ENCODE assay signal across 16 cellular contexts in the genomic region with DNA sequence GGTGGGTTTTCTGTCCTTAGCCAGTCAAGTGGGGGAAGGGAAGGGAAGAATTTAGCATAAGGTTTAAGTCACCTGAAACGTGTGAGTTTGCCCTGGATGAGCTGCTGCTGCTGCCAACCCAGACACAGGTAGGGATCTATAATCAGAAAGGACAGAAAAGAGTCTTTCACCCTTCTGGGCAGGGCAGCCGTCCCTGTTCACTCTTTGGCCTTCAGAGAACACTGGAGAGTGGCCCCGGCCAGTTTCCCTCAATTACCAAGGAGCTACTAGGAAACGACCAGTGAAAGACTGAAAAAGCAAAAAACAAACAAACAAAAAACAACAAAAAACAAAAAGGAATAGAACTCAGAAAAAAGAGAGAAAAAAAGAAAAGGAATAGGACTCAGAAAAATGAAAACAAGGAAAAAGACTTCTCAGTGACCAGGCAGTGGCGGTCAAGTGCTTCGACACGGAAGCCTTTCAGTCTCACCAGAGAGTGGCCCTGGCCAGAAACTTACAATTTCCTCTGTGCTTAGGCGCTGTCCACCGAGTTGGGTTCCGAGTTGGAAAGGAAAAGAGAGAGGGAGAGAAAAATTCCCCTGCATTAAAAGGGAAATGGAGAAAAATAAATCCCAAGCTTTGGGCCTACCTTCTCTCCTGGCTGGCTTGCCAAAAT. TPM values are rescaled to one million over a fixed set of nuclear protein-coding genes. Genes with fewer than 3 reads are reported as not detected.
DNase-seq lines count a peak whose midpoint lies in the region; TF ChIP-seq lines count a peak whose summit lies in the region.
"Had no signal": no experiment of that assay in that cellular context is flagged by ENCODE, and none has a peak within 500 bp of the region (broad histone marks: within the 10 kb centered on the region; RNA-seq: fewer than 3 reads in every experiment).

No MANE protein-coding gene starts in this region.

- H3K36me3 ChIP-seq in OCI-LY7 (ENCODE audit: insufficient read depth, low read length) = peaks cover 4% of the 10 kb centered on the region; the same call in 1 of the 2 replicates
- no peaks in the 10 kb centered on the region for H3K36me3 ChIP-seq in parathyroid adenoma (ENCODE audit: control insufficient read depth, insufficient read depth, low read length)
- H3K36me3 ChIP-seq: suprapubic skin had no signal

- no peak overlapping the region for H3K9ac ChIP-seq in parathyroid adenoma

- H3K36me3 Mint-ChIP-seq in T-helper 1 cell treated with Interleukin-12 subunit alpha and Interleukin-12 subunit beta and Interleukin-4 antibody, amounts not matched to agents 30 μg/mL and 1 μg/mL, for 36 hours (ENCODE audit: low read depth) = peaks cover 2% of the 10 kb centered on the region
- H3K36me3 Mint-ChIP-seq in brain = no peaks in the 10 kb centered on the region

- H3K79me2 ChIP-seq in OCI-LY7 (ENCODE audit: insufficient read depth, low read depth, low read length) (peaks cover 25% of the 10 kb centered on the region), parathyroid adenoma (peaks cover 17% of the 10 kb centered on the region)

- no peaks in the 10 kb centered on the region for H3K9me2 ChIP-seq in OCI-LY7 (ENCODE audit: insufficient read depth, low read length)

- TF ChIP-seq CTCF in OCI-LY7 (conservative IDR thresholded peaks at IDR 0.05; ENCODE audit: low read length) (no peak), brain (conservative IDR thresholded peaks at IDR 0.05) (no peak), parathyroid adenoma (IDR thresholded peaks at IDR 0.05) (no peak)

- no TSS peak for BruUV-seq in OCI-LY7 (replicated peaks; lab: Mats Ljungman, UMichigan)

- H3K27ac ChIP-seq in OCI-LY7 (ENCODE audit: low read depth, low read length, poor library complexity, severe bottlenecking) (peak overlapping the region; percentile 71), parathyroid adenoma (no peak overlapping the region)
- H3K27ac ChIP-seq: 22Rv1, hepatocyte, suprapubic skin had no signal

- peak overlapping the region; percentile 69 for H2AFZ ChIP-seq in OCI-LY7 (ENCODE audit: low read length)
- H2AFZ ChIP-seq in parathyroid adenoma = peak overlapping the region; percentile 3
- H2AFZ ChIP-seq: hepatocyte had no signal

- peak overlapping the region; percentile 56 for H3K4me3 Mint-ChIP-seq in T-helper 1 cell treated with Interleukin-12 subunit alpha and Interleukin-12 subunit beta and Interleukin-4 antibody, amounts not matched to agents 30 μg/mL and 1 μg/mL, for 36 hours
- H3K4me3 Mint-ChIP-seq in brain = peak overlapping the region; percentile 7 to 53 (median 21)

- no peaks in the 10 kb centered on the region for H3K27me3 ChIP-seq in parathyroid adenoma (ENCODE audit: control insufficient read depth, insufficient read depth, low read length)
- H3K27me3 ChIP-seq: hepatocyte, suprapubic skin had no signal

- peaks cover 5% of the 10 kb centered on the region; the same call in 1 of the 2 replicates for H4K20me1 ChIP-seq in OCI-LY7 (ENCODE audit: insufficient read depth, low read length)

- DNase-seq in T-helper 1 cell (no peak), OCI-LY7 (ENCODE audit: low spot score) (no peak), activated gamma-delta T cell (lab: John Stamatoyannopoulos, UW) (no peak), HuH-7.5 (ENCODE audit: low spot score) (no peak)
- DNase-seq in stimulated activated CD4-positive, alpha-beta T cell treated with anti-CD3 and anti-CD28 coated beads, Interleukin-12 subunit alpha, Interleukin-12 subunit beta, amount 100 ng/mL, for 4 hours = no peak
- DNase-seq: amniotic stem cell, NCI-H1048 had no signal

- POLR2A ChIA-PET in OCI-LY7 (lab: Charles Lee) = interaction anchor here (0.6 to 4.8 kb wide), 5 partner anchors 9 to 110 kb away, joined by 3 to 49 read pairs (median 4); no protein-coding TSS in a partner anchor

- no peaks in the 10 kb centered on the region for H3K27me3 Mint-ChIP-seq in T-helper 1 cell treated with Interleukin-12 subunit alpha and Interleukin-12 subunit beta and Interleukin-4 antibody, amounts not matched to agents 30 μg/mL and 1 μg/mL, for 36 hours (ENCODE audit: low read depth)
- H3K27me3 Mint-ChIP-seq in brain = peaks cover 12% of the 10 kb centered on the region

- CTCF ChIA-PET in OCI-LY7 (lab: Charles Lee; ENCODE audit: unreplicated experiment) = no interaction called here

- peak overlapping the region; percentile 13 for H3K4me3 ChIP-seq in OCI-LY7 (ENCODE audit: low read depth, low read length, poor library complexity, severe bottlenecking)
- H3K4me3 ChIP-seq in parathyroid adenoma (ENCODE audit: low read depth, low read length) = no peak overlapping the region
- H3K4me3 ChIP-seq: hepatocyte, suprapubic skin had no signal

- no peaks in the 10 kb centered on the region for H3K9me3 ChIP-seq in OCI-LY7 (ENCODE audit: low read length)
- no peaks in the 10 kb centered on the region for H3K9me3 ChIP-seq in parathyroid adenoma (ENCODE audit: control insufficient read depth, low read length)
- H3K9me3 ChIP-seq: suprapubic skin had no signal

- peak overlapping the region; percentile 21 for H3K27ac Mint-ChIP-seq in T-helper 1 cell treated with Interleukin-12 subunit alpha and Interleukin-12 subunit beta and Interleukin-4 antibody, amounts not matched to agents 30 μg/mL and 1 μg/mL, for 36 hours
- peak overlapping the region in 1 of 5 experiments; percentile 8 for H3K27ac Mint-ChIP-seq in brain

- intact Hi-C loops in OCI-LY7 (cut with micrococcal nuclease; ENCODE audit: unreplicated experiment) = loop anchor here (5.0 to 10.0 kb wide), 4 partner anchors 38 to 766 kb away; partner anchors contain the start of gene G3BP1

- H3K4me1 Mint-ChIP-seq in T-helper 1 cell treated with Interleukin-12 subunit alpha and Interleukin-12 subunit beta and Interleukin-4 antibody, amounts not matched to agents 30 μg/mL and 1 μg/mL, for 36 hours (ENCODE audit: low read depth) = peaks cover 29% of the 10 kb centered on the region
- peaks cover 23% of the 10 kb centered on the region for H3K4me1 Mint-ChIP-seq in brain

- no peaks in the 10 kb centered on the region for H3K9me3 Mint-ChIP-seq in T-helper 1 cell treated with Interleukin-12 subunit alpha and Interleukin-12 subunit beta and Interleukin-4 antibody, amounts not matched to agents 30 μg/mL and 1 μg/mL, for 36 hours
- H3K9me3 Mint-ChIP-seq in brain = peaks cover 0 to 2% (median 0%) of the 10 kb centered on the region in 5 experiments

- H3K4me1 ChIP-seq in OCI-LY7 (ENCODE audit: insufficient read depth, low read length, poor library complexity, severe bottlenecking) (peaks cover 38% of the 10 kb centered on the region), parathyroid adenoma (peaks cover 6% of the 10 kb centered on the region)

- peak overlapping the region; percentile 68 for H3K4me2 ChIP-seq in OCI-LY7 (ENCODE audit: low read length)
- H3K4me2 ChIP-seq in parathyroid adenoma (ENCODE audit: low read length) = no peak overlapping the region
- H3K4me2 ChIP-seq: hepatocyte had no signal

RNA-seq across cellular contexts. Expression of gene GM2A, which starts 2.5 kb away (rescaled TPM):
- 52.4 and 60.2 TPM in 2 replicates for total RNA-seq in OCI-LY7 (2014; rRNA removed; shearing (Covaris generic))
- 52.9 and 64.5 TPM in 2 replicates for total RNA-seq in OCI-LY7 (2022)
- polyA plus RNA-seq in brain (ENCODE audit: insufficient read depth, low read depth, low replicate concordance) = 21.7 TPM

RNA-seq across cellular contexts. Expression of gene CCDC69, which starts 26.6 kb away (rescaled TPM):
- total RNA-seq in OCI-LY7 (2014; rRNA removed; shearing (Covaris generic)) = 111 and 123 TPM in 2 replicates
- total RNA-seq in OCI-LY7 (2022) = 118 and 119 TPM in 2 replicates
- polyA plus RNA-seq in brain (ENCODE audit: insufficient read depth, low read depth, low replicate concordance) = 3.6 TPM
- polyA plus RNA-seq: neural cell had no signal

RNA-seq across cellular contexts. Expression of gene SLC36A3, which starts 53.1 kb away (rescaled TPM):
- total RNA-seq in OCI-LY7 (2014; rRNA removed; shearing (Covaris generic)) = not detected in 2 replicates
- total RNA-seq in OCI-LY7 (2022) = not detected in 2 replicates
- not detected for polyA plus RNA-seq in brain (ENCODE audit: insufficient read depth, low read depth, low replicate concordance)
- total RNA-seq: hepatocyte; HT1080; suprapubic skin; T-helper 1 cell treated with Interleukin-12 subunit alpha and Interleukin-12 subunit beta and Interleukin-4 antibody, amounts not matched to agents 30 ng/mL and 1 ng/mL, for 36 hours had no signal
- polyA plus RNA-seq: hepatocyte, neural cell had no signal
